Comparison of ENCODE assay signal across 9 cellular contexts in the genomic region with DNA sequence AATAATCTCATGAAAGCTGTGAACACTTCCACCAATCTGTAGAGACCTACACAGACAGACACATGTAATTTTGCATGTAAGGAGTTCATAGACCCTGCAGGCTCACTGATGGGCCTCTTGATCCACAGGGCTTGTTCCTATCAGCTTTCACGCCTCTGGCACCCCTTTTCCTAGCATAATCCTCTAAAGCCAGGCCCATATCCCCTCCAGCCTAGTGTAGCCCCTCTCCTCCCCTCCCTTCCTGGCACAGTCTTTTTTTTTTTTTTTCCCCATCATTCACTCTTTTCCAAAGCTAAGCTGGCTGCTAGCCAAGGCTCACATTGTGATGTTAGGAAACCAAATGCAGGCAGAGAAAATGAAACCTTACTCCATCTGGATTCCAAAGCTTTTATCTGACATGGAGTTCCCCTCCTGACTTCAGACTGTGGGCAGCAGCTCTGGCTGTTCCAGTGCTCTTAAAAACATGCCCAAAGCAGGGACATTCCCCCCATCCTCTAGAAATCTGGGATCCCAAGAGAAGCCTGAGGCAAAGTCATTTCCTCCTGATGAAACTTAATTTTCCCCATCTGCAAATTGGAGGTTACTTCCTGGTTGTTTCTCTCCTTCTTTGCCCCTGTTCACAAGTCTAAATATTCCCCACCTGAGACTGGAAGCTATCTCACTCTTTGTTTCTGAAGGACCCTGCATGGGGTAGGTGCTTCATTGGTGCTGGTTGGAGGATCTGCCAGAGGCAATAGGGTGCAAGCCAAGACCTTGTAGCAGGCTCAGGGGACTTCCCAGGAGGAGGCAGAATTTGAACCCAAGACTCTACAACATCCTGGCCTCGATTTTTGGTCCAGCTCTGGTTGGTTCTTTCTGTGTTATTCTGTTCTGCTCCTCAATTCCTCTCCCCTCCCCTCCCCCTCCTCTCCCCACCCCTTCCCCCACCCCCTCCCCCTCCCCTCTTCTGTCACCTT. TPM values are rescaled to one million over a fixed set of nuclear protein-coding genes. Genes with fewer than 3 reads are reported as not detected.
DNase-seq lines count a peak whose midpoint lies in the region; ATAC-seq and TF ChIP-seq lines count a peak whose summit lies in the region.
"Had no signal": no experiment of that assay in that cellular context is flagged by ENCODE, and none has a peak within 500 bp of the region (broad histone marks: within the 10 kb centered on the region; RNA-seq: fewer than 3 reads in every experiment).

No MANE protein-coding gene starts in this region.

- intact Hi-C loops in lower lobe of right lung (cut with DNase I), result no loop called here

- no peak overlapping the region for H3K4me3 ChIP-seq in BE2C (ENCODE audit: low read depth, low read length)
- no peak overlapping the region for H3K4me3 ChIP-seq in adipocyte (ENCODE audit: low read length)
- H3K4me3 ChIP-seq in lower lobe of right lung, result no peak overlapping the region

- H3K4me1 ChIP-seq in BE2C, result no peaks in the 10 kb centered on the region; the same call in 1 of the 2 replicates
- H3K4me1 ChIP-seq in adipocyte (ENCODE audit: control insufficient read depth, insufficient read depth, low read length), result peaks cover 31% of the 10 kb centered on the region
- peaks cover 4% of the 10 kb centered on the region for H3K4me1 ChIP-seq in lower lobe of right lung

- TF ChIP-seq RAD21 in Ishikawa (IDR thresholded peaks at IDR 0.05; ENCODE audit: low read depth), result no peak

- H3K27me3 ChIP-seq in BE2C (no peaks in the 10 kb centered on the region), adipocyte (replicated peaks; ENCODE audit: control insufficient read depth, insufficient read depth, low read length) (no peaks in the 10 kb centered on the region), lower lobe of right lung (ENCODE audit: low read depth) (no peaks in the 10 kb centered on the region)

- H3K27ac ChIP-seq in lower lobe of right lung, result peak overlapping the region; percentile 33

- DNase-seq in BE2C (peak; percentile 28), adipocyte (ENCODE audit: low read depth) (peak; percentile 86), lower lobe of right lung (no peak), GM10266 (ENCODE audit: extremely low spot score) (no peak), HPDE6-E6E7 (ENCODE audit: extremely low spot score) (no peak), SK-N-DZ (ENCODE audit: low spot score) (no peak)

- H3K9me3 ChIP-seq in BE2C, result no peaks in the 10 kb centered on the region
- no peaks in the 10 kb centered on the region for H3K9me3 ChIP-seq in adipocyte (ENCODE audit: control insufficient read depth, low read length)
- H3K9me3 ChIP-seq in lower lobe of right lung, result no peaks in the 10 kb centered on the region

- TF ChIP-seq CTCF in BE2C (IDR thresholded peaks at IDR 0.05; ENCODE audit: low read depth, low read length) (no peak), lower lobe of right lung (IDR thresholded peaks at IDR 0.05) (no peak), GM10266 (IDR thresholded peaks at IDR 0.05; ENCODE audit: control insufficient read depth, insufficient read depth, low read depth, missing control alignments) (no peak)

- ATAC-seq in lower lobe of right lung (no peak), HG02678 (IDR thresholded peaks at IDR 0.05; ENCODE audit: unreplicated experiment) (no peak)

- H3K36me3 ChIP-seq in BE2C (no peaks in the 10 kb centered on the region), adipocyte (ENCODE audit: control insufficient read depth, insufficient read depth, low read length, severe bottlenecking) (no peaks in the 10 kb centered on the region), lower lobe of right lung (no peaks in the 10 kb centered on the region)

- no peak for TF ChIP-seq EP300 in Ishikawa (IDR thresholded peaks at IDR 0.05; ENCODE audit: borderline replicate concordance)

- H3K9ac ChIP-seq in adipocyte (ENCODE audit: low read length), result peak overlapping the region; percentile 11

TF ChIP-seq in Ishikawa, 13 proteins besides CTCF, POLR2A, EP300 and RAD21:
- TF ChIP-seq CEBPB (IDR thresholded peaks at IDR 0.05) (no peak), NFIC (IDR thresholded peaks at IDR 0.05) (peak; percentile 47; the same call in 1 of the 2 replicates), CREB1 (IDR thresholded peaks at IDR 0.05; ENCODE audit: low read depth) (no peak), ZBTB7A (IDR thresholded peaks at IDR 0.05; ENCODE audit: low read depth) (no peak), FOXM1 (IDR thresholded peaks at IDR 0.05; ENCODE audit: borderline replicate concordance, low read depth) (no peak)
TF ChIP-seq in Ishikawa: peak in this region for 1.

RNA-seq across cellular contexts. Expression of gene CCL5, which starts 9.9 kb away (rescaled TPM):
- polyA plus RNA-seq in BE2C (2012; ENCODE audit: insufficient read depth, insufficient read length, low read depth), result 0.62 TPM
- 18.2 TPM for total RNA-seq in lower lobe of right lung
- not detected in 2 replicates for polyA plus RNA-seq in SK-N-DZ (2014; cell fraction: cytosol; rRNA removed)
- not detected in 2 replicates for polyA plus RNA-seq in SK-N-DZ (2014; cell fraction: nucleus; rRNA removed)

RNA-seq across cellular contexts. Expression of gene HEATR9, which starts 21.4 kb away (rescaled TPM):
- not detected for polyA plus RNA-seq in BE2C (2012; ENCODE audit: insufficient read depth, insufficient read length, low read depth)
- total RNA-seq in lower lobe of right lung, result 0.21 TPM
- not detected in 2 replicates for polyA plus RNA-seq in SK-N-DZ (2014; cell fraction: cytosol; rRNA removed)
- polyA plus RNA-seq in SK-N-DZ (2014; cell fraction: nucleus; rRNA removed), result not detected in 2 replicates
- total RNA-seq: glomerular endothelial cell had no signal

RNA-seq across cellular contexts. Expression of gene RDM1, which starts 40.5 kb away (rescaled TPM):
- 0.82 TPM for polyA plus RNA-seq in BE2C (2012; ENCODE audit: insufficient read depth, insufficient read length, low read depth)
- not detected for total RNA-seq in lower lobe of right lung
- 1.6 and 1.8 TPM in 2 replicates for polyA plus RNA-seq in SK-N-DZ (2014; cell fraction: cytosol; rRNA removed)
- 1.6 and 3.9 TPM in 2 replicates for polyA plus RNA-seq in SK-N-DZ (2014; cell fraction: nucleus; rRNA removed)

RNA-seq across cellular contexts. Expression of gene LYZL6, which starts 53.4 kb away (rescaled TPM):
- not detected for polyA plus RNA-seq in BE2C (2012; ENCODE audit: insufficient read depth, insufficient read length, low read depth)
- not detected for total RNA-seq in lower lobe of right lung
- polyA plus RNA-seq in SK-N-DZ (2014; cell fraction: cytosol; rRNA removed), result not detected in 2 replicates
- polyA plus RNA-seq in SK-N-DZ (2014; cell fraction: nucleus; rRNA removed), result not detected in 2 replicates
- total RNA-seq: glomerular endothelial cell had no signal

Comparison
In these comparisons a context has a peak if more than half of its experiments do, and no peak if none do; other contexts are left out.
1. DNase-seq: peak in BE2C (single experiment) and adipocyte (single experiment); none in lower lobe of right lung (single experiment), GM10266 (single experiment), HPDE6-E6E7 (single experiment) and SK-N-DZ (single experiment).